ENCODE assay signal across 22 cellular contexts in genomic region chr13:100667894-100668293, GRCh38. TPM values are rescaled to one million over a fixed set of nuclear protein-coding genes. Genes with fewer than 3 reads are reported as not detected.
A peak's percentile ranks its signal among the peaks of the same experiment; 100 is the strongest.
DNase-seq lines count a peak whose midpoint lies in the region; ATAC-seq and TF ChIP-seq lines count a peak whose summit lies in the region.
"Had no signal": no experiment of that assay in that cellular context is flagged by ENCODE, and none has a peak within 500 bp of the region (broad histone marks: within the 10 kb centered on the region; RNA-seq: fewer than 3 reads in every experiment).

No MANE protein-coding gene starts in this region.

- H3K27ac ChIP-seq in angular gyrus (ENCODE audit: low read depth, low read length) (peak overlapping the region; percentile 19), caudate nucleus (ENCODE audit: low read depth, low read length) (peak overlapping the region; percentile 23), substantia nigra (ENCODE audit: low read depth, low read length, poor library complexity, severe bottlenecking) (peak overlapping the region; percentile 58)
- H3K27ac ChIP-seq: HL-60, PC-9 had no signal

- H3K4me3 Mint-ChIP-seq in glutamatergic neuron (ENCODE audit: unreplicated experiment) = no peak overlapping the region
- no peak overlapping the region for H3K4me3 Mint-ChIP-seq in activated T-helper 17 cell treated with anti-CD3 and anti-CD28 coated beads, Interleukin-2, amount 50 U/mL, for 72 hours
- H3K4me3 Mint-ChIP-seq: GM23338 had no signal

- no peaks in the 10 kb centered on the region for H3K36me3 Mint-ChIP-seq in glutamatergic neuron (ENCODE audit: unreplicated experiment)
- H3K36me3 Mint-ChIP-seq in activated T-helper 17 cell treated with anti-CD3 and anti-CD28 coated beads, Interleukin-2, amount 50 U/mL, for 72 hours (ENCODE audit: low read depth) = peaks cover 69% of the 10 kb centered on the region

- ATAC-seq in GM18909 (IDR thresholded peaks at IDR 0.05; ENCODE audit: poor library complexity, unreplicated experiment) = no peak
- no peak for ATAC-seq in activated T-helper 17 cell treated with anti-CD3 and anti-CD28 coated beads, Interleukin-2, amount 50 U/mL, for 72 hours (replicated peaks)
- ATAC-seq: GM23338, HepG2, K562 had no signal

- peaks cover 2% of the 10 kb centered on the region for H3K27me3 Mint-ChIP-seq in glutamatergic neuron (ENCODE audit: unreplicated experiment)
- no peaks in the 10 kb centered on the region for H3K27me3 Mint-ChIP-seq in activated T-helper 17 cell treated with anti-CD3 and anti-CD28 coated beads, Interleukin-2, amount 50 U/mL, for 72 hours

- no peak for TF ChIP-seq CTCF in glutamatergic neuron (IDR thresholded peaks at IDR 0.05; ENCODE audit: partially characterized antibody, unreplicated experiment)

- peak overlapping the region; percentile 76 for H3K27ac Mint-ChIP-seq in glutamatergic neuron (ENCODE audit: unreplicated experiment)
- no peak overlapping the region for H3K27ac Mint-ChIP-seq in activated T-helper 17 cell treated with anti-CD3 and anti-CD28 coated beads, Interleukin-2, amount 50 U/mL, for 72 hours
- H3K27ac Mint-ChIP-seq: GM23338 had no signal

- DNase-seq in caudate nucleus (lab: John Stamatoyannopoulos, UW) = peak in 2 of 61 donors; percentile 28 to 54
- peak; percentile 45 for DNase-seq in glutamatergic neuron
- peak in 3 of 49 donors; percentile 26 to 31 (median 28) for DNase-seq in substantia nigra (lab: John Stamatoyannopoulos, UW)
- DNase-seq in activated effector memory CD4-positive, alpha-beta T cell treated with anti-CD3 and anti-CD28 coated beads, Interleukin-2, amount 50 U/mL, for 16 hours = no peak
- DNase-seq: BE2C, DMS53, GF-D8, NCI-H1092, NCI-H1436, NCI-H1930, NCI-H510A treated with DMSO at 0.1 percent for 48 hours, NCI-H748 treated with DMSO at 0.1 percent for 48 hours, PC-9, RPMI8226, SHP77 had no signal

- peaks cover 4% of the 10 kb centered on the region for H3K9me3 Mint-ChIP-seq in glutamatergic neuron (ENCODE audit: unreplicated experiment)
- H3K9me3 Mint-ChIP-seq in activated T-helper 17 cell treated with anti-CD3 and anti-CD28 coated beads, Interleukin-2, amount 50 U/mL, for 72 hours = no peaks in the 10 kb centered on the region
- H3K9me3 Mint-ChIP-seq: GM23338 had no signal

- peaks cover 33% of the 10 kb centered on the region for H3K4me1 Mint-ChIP-seq in glutamatergic neuron (ENCODE audit: low read depth, unreplicated experiment)
- no peaks in the 10 kb centered on the region for H3K4me1 Mint-ChIP-seq in activated T-helper 17 cell treated with anti-CD3 and anti-CD28 coated beads, Interleukin-2, amount 50 U/mL, for 72 hours

RNA-seq across cellular contexts. Expression of gene TMTC4, which starts 6.7 kb away (rescaled TPM):
- 139 TPM for total RNA-seq in glutamatergic neuron (ENCODE audit: unreplicated experiment)
- 10 to 100 TPM; 11.5 to 14.0 TPM for total RNA-seq in activated T-helper 17 cell treated with anti-CD3 and anti-CD28 coated beads, Interleukin-2, amount 50 U/mL, for 72 hours
